ENCODE assay signal across 1 cellular context in genomic region chr6:53313784-53314382, GRCh38.
TF ChIP-seq lines count a peak whose summit lies in the region.

No MANE protein-coding gene starts in this region.

TF ChIP-seq in K562, 482 proteins besides CTCF, POLR2A, EP300 and RAD21 (continued from another document and continues in another):
- peak; percentile 36 for TF ChIP-seq TAF9B (IDR thresholded peaks at IDR 0.05; ENCODE audit: partially characterized antibody)
- no peak for TF ChIP-seq ELF1 (tag; IDR thresholded peaks at IDR 0.05)
- 0 out of 4 replicates have a peak, but pooled peaks of 1 of the 2 experiments have one; percentile 25 for TF ChIP-seq TBL1XR1 (IDR thresholded peaks at IDR 0.05; ENCODE audit: low read length in 2 of 2)
- 0 out of 2 replicates have a peak, but pooled peaks have one; percentile 20 for TF ChIP-seq MYC (IDR thresholded peaks at IDR 0.05; ENCODE audit: low read depth, low read length)
- TF ChIP-seq MYC (CRISPR knock-in tag; IDR thresholded peaks at IDR 0.05; ENCODE audit: borderline replicate concordance, low read depth), result no peak
- TF ChIP-seq BHLHE40 (IDR thresholded peaks at IDR 0.05; ENCODE audit: low read length), result no peak
- peak; percentile 85 for TF ChIP-seq SMARCA4 (IDR thresholded peaks at IDR 0.05)
- TF ChIP-seq FOXK2 (conservative IDR thresholded peaks at IDR 0.05 in 1 of 2, IDR thresholded peaks at IDR 0.05 in 1 of 2; ENCODE audit: low read depth in 2 of 2), result no peak
- TF ChIP-seq ZBTB49 (CRISPR knock-in tag; IDR thresholded peaks at IDR 0.05; ENCODE audit: borderline replicate concordance), result no peak
- TF ChIP-seq, protein P1, sequence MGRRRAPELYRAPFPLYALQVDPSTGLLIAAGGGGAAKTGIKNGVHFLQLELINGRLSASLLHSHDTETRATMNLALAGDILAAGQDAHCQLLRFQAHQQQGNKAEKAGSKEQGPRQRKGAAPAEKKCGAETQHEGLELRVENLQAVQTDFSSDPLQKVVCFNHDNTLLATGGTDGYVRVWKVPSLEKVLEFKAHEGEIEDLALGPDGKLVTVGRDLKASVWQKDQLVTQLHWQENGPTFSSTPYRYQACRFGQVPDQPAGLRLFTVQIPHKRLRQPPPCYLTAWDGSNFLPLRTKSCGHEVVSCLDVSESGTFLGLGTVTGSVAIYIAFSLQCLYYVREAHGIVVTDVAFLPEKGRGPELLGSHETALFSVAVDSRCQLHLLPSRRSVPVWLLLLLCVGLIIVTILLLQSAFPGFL (CRISPR knock-in tag; IDR thresholded peaks at IDR 0.05), result 0 out of 2 replicates have a peak, but pooled peaks have one; percentile 43
- no peak for TF ChIP-seq NR2C2 (CRISPR knock-in tag; IDR thresholded peaks at IDR 0.05)
- peak; percentile 15; the same call in 1 of the 2 replicates for TF ChIP-seq NR2C2 (tag; IDR thresholded peaks at IDR 0.05)
- TF ChIP-seq ASH1L (IDR thresholded peaks at IDR 0.05; ENCODE audit: borderline replicate concordance, low read depth, partially characterized antibody), result no peak
- TF ChIP-seq SIN3B (IDR thresholded peaks at IDR 0.05; ENCODE audit: low read depth), result no peak
- peak; percentile 39; the same call in 1 of the 2 replicates for TF ChIP-seq MBD2 (IDR thresholded peaks at IDR 0.05; ENCODE audit: borderline replicate concordance, low read depth)
- TF ChIP-seq NFIC (IDR thresholded peaks at IDR 0.05), result peak; percentile 95
- TF ChIP-seq RBBP5 (IDR thresholded peaks at IDR 0.05; ENCODE audit: borderline replicate concordance, insufficient read depth, low read length, poor library complexity, severe bottlenecking), result peak; percentile 50
- peak; percentile 63; the same call in 1 of the 2 replicates for TF ChIP-seq ZNF584 (CRISPR knock-in tag; IDR thresholded peaks at IDR 0.05; ENCODE audit: low read depth)
- TF ChIP-seq ATF1 (CRISPR knock-in tag; IDR thresholded peaks at IDR 0.05), result no peak
- TF ChIP-seq ATF1 (tag; IDR thresholded peaks at IDR 0.05), result peak; percentile 68; the same call in 1 of the 2 replicates
- no peak for TF ChIP-seq SMAD1 (IDR thresholded peaks at IDR 0.05; ENCODE audit: low read depth, low read length, partially characterized antibody)
- TF ChIP-seq, protein P2, sequence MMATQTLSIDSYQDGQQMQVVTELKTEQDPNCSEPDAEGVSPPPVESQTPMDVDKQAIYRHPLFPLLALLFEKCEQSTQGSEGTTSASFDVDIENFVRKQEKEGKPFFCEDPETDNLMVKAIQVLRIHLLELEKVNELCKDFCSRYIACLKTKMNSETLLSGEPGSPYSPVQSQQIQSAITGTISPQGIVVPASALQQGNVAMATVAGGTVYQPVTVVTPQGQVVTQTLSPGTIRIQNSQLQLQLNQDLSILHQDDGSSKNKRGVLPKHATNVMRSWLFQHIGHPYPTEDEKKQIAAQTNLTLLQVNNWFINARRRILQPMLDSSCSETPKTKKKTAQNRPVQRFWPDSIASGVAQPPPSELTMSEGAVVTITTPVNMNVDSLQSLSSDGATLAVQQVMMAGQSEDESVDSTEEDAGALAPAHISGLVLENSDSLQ (IDR thresholded peaks at IDR 0.05), result peak; percentile 19; the same call in 1 of the 2 replicates
- TF ChIP-seq ZNF175 (CRISPR knock-in tag; IDR thresholded peaks at IDR 0.05; ENCODE audit: low read depth), result 0 out of 2 replicates have a peak, but pooled peaks have one; percentile 48
- no peak for TF ChIP-seq ZNF318 (IDR thresholded peaks at IDR 0.05; ENCODE audit: borderline replicate concordance in 1 of 2, low read depth in 1 of 2)
- peak; percentile 75; the same call in 1 of the 2 replicates for TF ChIP-seq JUN (IDR thresholded peaks at IDR 0.05; ENCODE audit: borderline replicate concordance, low read depth, low read length)
- no peak for TF ChIP-seq JUN (CRISPR knock-in tag; IDR thresholded peaks at IDR 0.05; ENCODE audit: borderline replicate concordance)
- TF ChIP-seq HMG20A (CRISPR knock-in tag; conservative IDR thresholded peaks at IDR 0.05), result no peak
- TF ChIP-seq ETS2 (tag; IDR thresholded peaks at IDR 0.05; ENCODE audit: borderline replicate concordance, poor library complexity, severe bottlenecking), result no peak
- TF ChIP-seq CTBP1 (IDR thresholded peaks at IDR 0.05; ENCODE audit: borderline replicate concordance), result peak; percentile 61; the same call in 1 of the 2 replicates
- no peak for TF ChIP-seq RFX1 (IDR thresholded peaks at IDR 0.05)
- TF ChIP-seq MNT (conservative IDR thresholded peaks at IDR 0.05), result 0 out of 4 replicates have a peak, but pooled peaks of 1 of the 2 experiments have one; percentile 26
- 0 out of 2 replicates have a peak, but pooled peaks have one; percentile 58 for TF ChIP-seq SMARCC2 (IDR thresholded peaks at IDR 0.05; ENCODE audit: low read depth)
- TF ChIP-seq AFF1 (IDR thresholded peaks at IDR 0.05; ENCODE audit: low read depth in 1 of 2, partially characterized antibody in 2 of 2), result peak in 1 of 2 experiments; percentile 19
- peak; percentile 80 for TF ChIP-seq CREM (IDR thresholded peaks at IDR 0.05; ENCODE audit: low read depth)
- TF ChIP-seq MAZ (CRISPR knock-in tag; conservative IDR thresholded peaks at IDR 0.05 in 1 of 2, IDR thresholded peaks at IDR 0.05 in 1 of 2), result peak in 1 of 2 experiments; percentile 34; a peak in 1 of 4 replicates
- peak; percentile 80 for TF ChIP-seq ARID1B (IDR thresholded peaks at IDR 0.05)
